1 cellular context compared by ENCODE assay signal in the genomic region with DNA sequence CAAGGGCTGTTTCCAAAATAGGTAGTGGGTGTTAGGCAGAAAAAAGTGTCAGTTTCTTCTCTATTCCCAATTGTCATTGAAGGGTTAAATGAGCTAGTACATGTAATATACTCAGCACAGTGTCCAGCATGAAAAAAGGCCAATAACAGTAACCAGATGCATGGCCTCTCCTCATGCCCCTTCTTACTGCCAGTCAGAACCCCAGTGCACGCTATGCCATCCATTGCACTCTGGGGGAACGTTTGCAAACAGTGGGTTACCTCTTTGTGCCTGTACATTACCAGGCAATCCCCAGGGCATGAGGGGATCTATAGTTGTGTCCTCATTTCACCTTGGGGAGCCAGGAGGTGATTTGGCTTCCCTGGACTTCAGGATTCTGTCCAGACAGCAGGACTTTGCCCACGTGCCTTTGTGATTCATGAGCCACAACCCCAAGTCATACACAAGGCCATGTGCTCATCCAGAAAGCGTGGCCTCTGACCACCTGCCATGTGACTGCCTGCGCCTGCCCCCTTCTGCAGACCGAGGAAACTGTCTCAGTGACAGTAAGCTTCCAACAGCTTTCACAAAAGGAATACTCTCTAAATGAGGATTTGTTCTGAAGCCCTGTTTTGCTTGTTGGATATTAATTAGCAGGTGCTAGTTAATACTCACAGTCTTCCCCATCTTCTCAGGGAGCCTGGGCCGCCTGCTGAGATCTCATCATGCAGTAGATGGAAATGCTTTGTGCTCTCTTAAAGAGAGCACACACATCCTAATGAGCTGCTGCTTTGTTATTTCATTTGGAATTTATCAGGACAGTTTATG.
TF ChIP-seq lines count a peak whose summit lies in the region.

No MANE protein-coding gene starts in this region.

TF ChIP-seq in HepG2, 621 proteins besides CTCF, POLR2A, EP300 and RAD21 (continued from another document and continues in another):
- TF ChIP-seq, protein P1, sequence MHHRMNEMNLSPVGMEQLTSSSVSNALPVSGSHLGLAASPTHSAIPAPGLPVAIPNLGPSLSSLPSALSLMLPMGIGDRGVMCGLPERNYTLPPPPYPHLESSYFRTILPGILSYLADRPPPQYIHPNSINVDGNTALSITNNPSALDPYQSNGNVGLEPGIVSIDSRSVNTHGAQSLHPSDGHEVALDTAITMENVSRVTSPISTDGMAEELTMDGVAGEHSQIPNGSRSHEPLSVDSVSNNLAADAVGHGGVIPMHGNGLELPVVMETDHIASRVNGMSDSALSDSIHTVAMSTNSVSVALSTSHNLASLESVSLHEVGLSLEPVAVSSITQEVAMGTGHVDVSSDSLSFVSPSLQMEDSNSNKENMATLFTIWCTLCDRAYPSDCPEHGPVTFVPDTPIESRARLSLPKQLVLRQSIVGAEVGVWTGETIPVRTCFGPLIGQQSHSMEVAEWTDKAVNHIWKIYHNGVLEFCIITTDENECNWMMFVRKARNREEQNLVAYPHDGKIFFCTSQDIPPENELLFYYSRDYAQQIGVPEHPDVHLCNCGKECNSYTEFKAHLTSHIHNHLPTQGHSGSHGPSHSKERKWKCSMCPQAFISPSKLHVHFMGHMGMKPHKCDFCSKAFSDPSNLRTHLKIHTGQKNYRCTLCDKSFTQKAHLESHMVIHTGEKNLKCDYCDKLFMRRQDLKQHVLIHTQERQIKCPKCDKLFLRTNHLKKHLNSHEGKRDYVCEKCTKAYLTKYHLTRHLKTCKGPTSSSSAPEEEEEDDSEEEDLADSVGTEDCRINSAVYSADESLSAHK (CRISPR knock-in tag; IDR thresholded peaks at IDR 0.05; ENCODE audit: borderline replicate concordance), result no peak
- TF ChIP-seq ZNF720 (CRISPR knock-in tag; IDR thresholded peaks at IDR 0.05), result 0 out of 2 replicates have a peak, but pooled peaks have one; percentile 47
- peak; percentile 80; the same call in 1 of the 2 replicates for TF ChIP-seq MZF1 (CRISPR knock-in tag; IDR thresholded peaks at IDR 0.05; ENCODE audit: borderline replicate concordance)
- TF ChIP-seq ZNF446 (CRISPR knock-in tag; IDR thresholded peaks at IDR 0.05), result peak; percentile 93
- TF ChIP-seq, protein P2, sequence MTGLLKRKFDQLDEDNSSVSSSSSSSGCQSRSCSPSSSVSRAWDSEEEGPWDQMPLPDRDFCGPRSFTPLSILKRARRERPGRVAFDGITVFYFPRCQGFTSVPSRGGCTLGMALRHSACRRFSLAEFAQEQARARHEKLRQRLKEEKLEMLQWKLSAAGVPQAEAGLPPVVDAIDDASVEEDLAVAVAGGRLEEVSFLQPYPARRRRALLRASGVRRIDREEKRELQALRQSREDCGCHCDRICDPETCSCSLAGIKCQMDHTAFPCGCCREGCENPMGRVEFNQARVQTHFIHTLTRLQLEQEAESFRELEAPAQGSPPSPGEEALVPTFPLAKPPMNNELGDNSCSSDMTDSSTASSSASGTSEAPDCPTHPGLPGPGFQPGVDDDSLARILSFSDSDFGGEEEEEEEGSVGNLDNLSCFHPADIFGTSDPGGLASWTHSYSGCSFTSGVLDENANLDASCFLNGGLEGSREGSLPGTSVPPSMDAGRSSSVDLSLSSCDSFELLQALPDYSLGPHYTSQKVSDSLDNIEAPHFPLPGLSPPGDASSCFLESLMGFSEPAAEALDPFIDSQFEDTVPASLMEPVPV (CRISPR knock-in tag; IDR thresholded peaks at IDR 0.05), result peak; percentile 83; the same call in 1 of the 2 replicates
- peak; percentile 96 for TF ChIP-seq TMF1 (CRISPR knock-in tag; IDR thresholded peaks at IDR 0.05; ENCODE audit: low read depth)
- TF ChIP-seq, protein P3, sequence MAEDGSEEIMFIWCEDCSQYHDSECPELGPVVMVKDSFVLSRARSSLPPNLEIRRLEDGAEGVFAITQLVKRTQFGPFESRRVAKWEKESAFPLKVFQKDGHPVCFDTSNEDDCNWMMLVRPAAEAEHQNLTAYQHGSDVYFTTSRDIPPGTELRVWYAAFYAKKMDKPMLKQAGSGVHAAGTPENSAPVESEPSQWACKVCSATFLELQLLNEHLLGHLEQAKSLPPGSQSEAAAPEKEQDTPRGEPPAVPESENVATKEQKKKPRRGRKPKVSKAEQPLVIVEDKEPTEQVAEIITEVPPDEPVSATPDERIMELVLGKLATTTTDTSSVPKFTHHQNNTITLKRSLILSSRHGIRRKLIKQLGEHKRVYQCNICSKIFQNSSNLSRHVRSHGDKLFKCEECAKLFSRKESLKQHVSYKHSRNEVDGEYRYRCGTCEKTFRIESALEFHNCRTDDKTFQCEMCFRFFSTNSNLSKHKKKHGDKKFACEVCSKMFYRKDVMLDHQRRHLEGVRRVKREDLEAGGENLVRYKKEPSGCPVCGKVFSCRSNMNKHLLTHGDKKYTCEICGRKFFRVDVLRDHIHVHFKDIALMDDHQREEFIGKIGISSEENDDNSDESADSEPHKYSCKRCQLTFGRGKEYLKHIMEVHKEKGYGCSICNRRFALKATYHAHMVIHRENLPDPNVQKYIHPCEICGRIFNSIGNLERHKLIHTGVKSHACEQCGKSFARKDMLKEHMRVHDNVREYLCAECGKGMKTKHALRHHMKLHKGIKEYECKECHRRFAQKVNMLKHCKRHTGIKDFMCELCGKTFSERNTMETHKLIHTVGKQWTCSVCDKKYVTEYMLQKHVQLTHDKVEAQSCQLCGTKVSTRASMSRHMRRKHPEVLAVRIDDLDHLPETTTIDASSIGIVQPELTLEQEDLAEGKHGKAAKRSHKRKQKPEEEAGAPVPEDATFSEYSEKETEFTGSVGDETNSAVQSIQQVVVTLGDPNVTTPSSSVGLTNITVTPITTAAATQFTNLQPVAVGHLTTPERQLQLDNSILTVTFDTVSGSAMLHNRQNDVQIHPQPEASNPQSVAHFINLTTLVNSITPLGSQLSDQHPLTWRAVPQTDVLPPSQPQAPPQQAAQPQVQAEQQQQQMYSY (CRISPR knock-in tag; IDR thresholded peaks at IDR 0.05), result 0 out of 2 replicates have a peak, but pooled peaks have one; percentile 25
- peak; percentile 94; the same call in 1 of the 2 replicates for TF ChIP-seq ZNF569 (CRISPR knock-in tag; IDR thresholded peaks at IDR 0.05; ENCODE audit: borderline replicate concordance)
- TF ChIP-seq ZNF766 (CRISPR knock-in tag; IDR thresholded peaks at IDR 0.05; ENCODE audit: borderline replicate concordance), result peak; percentile 99
- peak; percentile 97 for TF ChIP-seq ZNF256 (CRISPR knock-in tag; conservative IDR thresholded peaks at IDR 0.05)
- TF ChIP-seq RAD51 (IDR thresholded peaks at IDR 0.05; ENCODE audit: borderline replicate concordance), result peak; percentile 61; the same call in 1 of the 2 replicates
- no peak for TF ChIP-seq MTA3 (CRISPR knock-in tag; IDR thresholded peaks at IDR 0.05)
- TF ChIP-seq RNF219 (CRISPR knock-in tag; IDR thresholded peaks at IDR 0.05), result peak; percentile 86; the same call in 1 of the 2 replicates
- TF ChIP-seq, protein P4, sequence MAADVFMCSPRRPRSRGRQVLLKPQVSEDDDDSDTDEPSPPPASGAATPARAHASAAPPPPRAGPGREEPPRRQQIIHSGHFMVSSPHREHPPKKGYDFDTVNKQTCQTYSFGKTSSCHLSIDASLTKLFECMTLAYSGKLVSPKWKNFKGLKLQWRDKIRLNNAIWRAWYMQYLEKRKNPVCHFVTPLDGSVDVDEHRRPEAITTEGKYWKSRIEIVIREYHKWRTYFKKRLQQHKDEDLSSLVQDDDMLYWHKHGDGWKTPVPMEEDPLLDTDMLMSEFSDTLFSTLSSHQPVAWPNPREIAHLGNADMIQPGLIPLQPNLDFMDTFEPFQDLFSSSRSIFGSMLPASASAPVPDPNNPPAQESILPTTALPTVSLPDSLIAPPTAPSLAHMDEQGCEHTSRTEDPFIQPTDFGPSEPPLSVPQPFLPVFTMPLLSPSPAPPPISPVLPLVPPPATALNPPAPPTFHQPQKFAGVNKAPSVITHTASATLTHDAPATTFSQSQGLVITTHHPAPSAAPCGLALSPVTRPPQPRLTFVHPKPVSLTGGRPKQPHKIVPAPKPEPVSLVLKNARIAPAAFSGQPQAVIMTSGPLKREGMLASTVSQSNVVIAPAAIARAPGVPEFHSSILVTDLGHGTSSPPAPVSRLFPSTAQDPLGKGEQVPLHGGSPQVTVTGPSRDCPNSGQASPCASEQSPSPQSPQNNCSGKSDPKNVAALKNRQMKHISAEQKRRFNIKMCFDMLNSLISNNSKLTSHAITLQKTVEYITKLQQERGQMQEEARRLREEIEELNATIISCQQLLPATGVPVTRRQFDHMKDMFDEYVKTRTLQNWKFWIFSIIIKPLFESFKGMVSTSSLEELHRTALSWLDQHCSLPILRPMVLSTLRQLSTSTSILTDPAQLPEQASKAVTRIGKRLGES (CRISPR knock-in tag; IDR thresholded peaks at IDR 0.05; ENCODE audit: borderline replicate concordance), result peak; percentile 71; the same call in 1 of the 2 replicates
- peak; percentile 97 for TF ChIP-seq ZNF136 (CRISPR knock-in tag; IDR thresholded peaks at IDR 0.05; ENCODE audit: low read depth)
- TF ChIP-seq ZFP36 (IDR thresholded peaks at IDR 0.05; ENCODE audit: borderline replicate concordance, low read depth, low read length, partially characterized antibody), result no peak
- peak; percentile 47; the same call in 1 of the 2 replicates for TF ChIP-seq ZNF143 (CRISPR knock-in tag; IDR thresholded peaks at IDR 0.05)
- TF ChIP-seq, protein P5, sequence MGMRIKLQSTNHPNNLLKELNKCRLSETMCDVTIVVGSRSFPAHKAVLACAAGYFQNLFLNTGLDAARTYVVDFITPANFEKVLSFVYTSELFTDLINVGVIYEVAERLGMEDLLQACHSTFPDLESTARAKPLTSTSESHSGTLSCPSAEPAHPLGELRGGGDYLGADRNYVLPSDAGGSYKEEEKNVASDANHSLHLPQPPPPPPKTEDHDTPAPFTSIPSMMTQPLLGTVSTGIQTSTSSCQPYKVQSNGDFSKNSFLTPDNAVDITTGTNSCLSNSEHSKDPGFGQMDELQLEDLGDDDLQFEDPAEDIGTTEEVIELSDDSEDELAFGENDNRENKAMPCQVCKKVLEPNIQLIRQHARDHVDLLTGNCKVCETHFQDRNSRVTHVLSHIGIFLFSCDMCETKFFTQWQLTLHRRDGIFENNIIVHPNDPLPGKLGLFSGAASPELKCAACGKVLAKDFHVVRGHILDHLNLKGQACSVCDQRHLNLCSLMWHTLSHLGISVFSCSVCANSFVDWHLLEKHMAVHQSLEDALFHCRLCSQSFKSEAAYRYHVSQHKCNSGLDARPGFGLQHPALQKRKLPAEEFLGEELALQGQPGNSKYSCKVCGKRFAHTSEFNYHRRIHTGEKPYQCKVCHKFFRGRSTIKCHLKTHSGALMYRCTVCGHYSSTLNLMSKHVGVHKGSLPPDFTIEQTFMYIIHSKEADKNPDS (CRISPR knock-in tag; IDR thresholded peaks at IDR 0.05), result peak; percentile 91; the same call in 1 of the 2 replicates
- TF ChIP-seq SNAI1 (CRISPR knock-in tag; IDR thresholded peaks at IDR 0.05; ENCODE audit: borderline replicate concordance), result 0 out of 2 replicates have a peak, but pooled peaks have one; percentile 80
- peak; percentile 24 for TF ChIP-seq XRCC5 (optimal IDR thresholded peaks at IDR 0.05; ENCODE audit: low read length)
- no peak for TF ChIP-seq SOX13 (IDR thresholded peaks at IDR 0.05)
- peak in 1 of 2 experiments; percentile 67; a peak in 1 of 4 replicates for TF ChIP-seq SOX13 (CRISPR knock-in tag; conservative IDR thresholded peaks at IDR 0.05 in 1 of 2, IDR thresholded peaks at IDR 0.05 in 1 of 2)
- TF ChIP-seq KLF16 (CRISPR knock-in tag; IDR thresholded peaks at IDR 0.05), result peak; percentile 84 to 99; a peak in 3 of 4 replicates
- TF ChIP-seq, protein P6, sequence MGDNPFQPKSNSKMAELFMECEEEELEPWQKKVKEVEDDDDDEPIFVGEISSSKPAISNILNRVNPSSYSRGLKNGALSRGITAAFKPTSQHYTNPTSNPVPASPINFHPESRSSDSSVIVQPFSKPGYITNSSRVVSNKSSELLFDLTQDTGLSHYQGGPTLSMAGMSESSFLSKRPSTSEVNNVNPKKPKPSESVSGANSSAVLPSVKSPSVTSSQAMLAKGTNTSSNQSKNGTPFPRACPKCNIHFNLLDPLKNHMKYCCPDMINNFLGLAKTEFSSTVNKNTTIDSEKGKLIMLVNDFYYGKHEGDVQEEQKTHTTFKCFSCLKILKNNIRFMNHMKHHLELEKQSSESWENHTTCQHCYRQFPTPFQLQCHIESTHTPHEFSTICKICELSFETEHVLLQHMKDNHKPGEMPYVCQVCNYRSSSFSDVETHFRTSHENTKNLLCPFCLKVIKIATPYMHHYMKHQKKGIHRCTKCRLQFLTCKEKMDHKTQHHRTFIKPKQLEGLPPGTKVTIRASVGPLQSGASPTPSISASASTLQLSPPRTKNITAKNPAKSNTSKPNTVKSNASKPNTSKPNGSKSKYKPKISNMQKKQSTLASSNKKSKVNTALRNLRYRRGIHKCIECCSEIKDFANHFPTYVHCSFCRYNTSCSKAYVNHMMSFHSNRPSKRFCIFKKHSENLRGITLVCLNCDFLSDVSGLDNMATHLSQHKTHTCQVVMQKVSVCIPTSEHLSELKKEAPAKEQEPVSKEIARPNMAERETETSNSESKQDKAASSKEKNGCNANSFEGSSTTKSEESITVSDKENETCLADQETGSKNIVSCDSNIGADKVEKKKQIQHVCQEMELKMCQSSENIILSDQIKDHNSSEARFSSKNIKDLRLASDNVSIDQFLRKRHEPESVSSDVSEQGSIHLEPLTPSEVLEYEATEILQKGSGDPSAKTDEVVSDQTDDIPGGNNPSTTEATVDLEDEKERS (CRISPR knock-in tag; IDR thresholded peaks at IDR 0.05), result peak; percentile 90; the same call in 1 of the 2 replicates
- peak; percentile 99 for TF ChIP-seq KLF11 (CRISPR knock-in tag; IDR thresholded peaks at IDR 0.05)
- peak; percentile 40 for TF ChIP-seq PHF5A (CRISPR knock-in tag; IDR thresholded peaks at IDR 0.05; ENCODE audit: low read depth, unreplicated experiment)
- TF ChIP-seq REPIN1 (CRISPR knock-in tag; IDR thresholded peaks at IDR 0.05; ENCODE audit: borderline replicate concordance, low read depth), result peak; percentile 92
